In the genomic region with DNA sequence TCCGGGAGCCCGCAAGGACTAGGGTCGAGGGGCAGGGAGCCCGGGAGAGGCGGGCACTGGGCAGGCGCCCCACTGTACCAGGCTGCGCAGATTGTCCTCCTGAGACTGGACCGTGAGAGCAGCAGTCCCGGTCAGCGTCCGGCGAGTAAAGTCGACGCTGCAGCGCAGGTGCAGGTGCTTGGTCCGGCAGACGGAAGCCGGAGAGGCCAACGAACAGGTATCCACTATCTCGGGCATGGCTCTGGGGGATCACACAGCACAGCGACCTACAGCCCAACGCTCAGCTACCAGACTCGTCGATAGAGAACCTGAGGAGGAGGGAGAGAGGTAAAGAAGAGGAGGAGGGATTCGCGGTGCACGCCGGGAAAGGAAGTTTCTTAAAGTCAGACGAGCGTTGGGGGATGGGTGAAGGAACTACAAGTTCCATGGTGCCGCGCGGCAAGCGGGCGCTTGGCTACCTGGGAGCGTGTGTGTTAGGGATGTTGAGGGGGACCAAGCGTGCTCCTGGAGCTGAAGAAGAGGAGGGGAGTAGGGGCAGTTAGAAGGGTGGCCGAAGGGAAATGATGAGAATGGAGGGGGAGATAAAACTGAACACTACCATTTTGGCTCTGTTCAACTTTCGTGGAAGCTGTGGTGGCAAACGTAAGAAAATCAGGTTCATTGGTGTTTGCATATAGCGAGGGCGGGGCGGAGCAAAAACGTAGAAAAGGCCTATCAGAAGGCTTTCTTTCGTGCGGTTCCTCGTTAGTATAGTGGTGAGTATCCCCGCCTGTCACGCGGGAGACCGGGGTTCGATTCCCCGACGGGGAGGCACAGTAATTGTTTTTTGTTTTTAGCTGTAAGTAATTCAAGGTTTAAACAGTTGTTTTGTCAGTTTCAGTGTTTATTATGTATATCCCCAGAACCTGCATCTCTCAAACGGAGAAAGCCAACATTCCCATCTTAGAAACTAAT, we compare ENCODE assay signal across 8 cellular contexts. TPM values are rescaled to one million over a fixed set of nuclear protein-coding genes. Genes with fewer than 3 reads are reported as not detected.
DNase-seq lines count a peak whose midpoint lies in the region; ATAC-seq and TF ChIP-seq lines count a peak whose summit lies in the region.

A gene (minus strand): TSS at position 305 of the 954 bp plus-strand sequence. CDS start 68 bp downstream, at position 237.

- POLR2A ChIA-PET in GM10248 (lab: Yijun Ruan, JAX): interaction anchor here (0.7 to 1.0 kb wide), 2 partner anchors 29 to 372 kb away, joined by 3 read pairs; no protein-coding TSS in a partner anchor
- POLR2A ChIA-PET in SK-N-SH (lab: Yijun Ruan, JAX): interaction anchor here (0.7 to 1.6 kb wide), 3 partner anchors 92 to 364 kb away, joined by 3 to 6 read pairs (median 4); a partner anchor contains a TSS

- peaks cover 11% of the 10 kb centered on the region for H3F3A ChIP-seq in SK-N-SH (replicated peaks; ENCODE audit: insufficient read depth)

- no peak for TF ChIP-seq RAD21 in SK-N-SH (IDR thresholded peaks at IDR 0.05; ENCODE audit: low read length)

- H4K20me1 ChIP-seq in SK-N-SH (ENCODE audit: insufficient read depth): no peaks in the 10 kb centered on the region; the same call in 1 of the 2 replicates

- H3K27me3 ChIP-seq in SK-N-SH (ENCODE audit: insufficient read depth): no peaks in the 10 kb centered on the region
- H3K27me3 ChIP-seq in testis: no peaks in the 10 kb centered on the region

- no peaks in the 10 kb centered on the region for H3K9me3 ChIP-seq in SK-N-SH
- H3K9me3 ChIP-seq in testis: no peaks in the 10 kb centered on the region

- H3K79me2 ChIP-seq in SK-N-SH (ENCODE audit: insufficient read depth): peaks cover 29% of the 10 kb centered on the region

- WGBS in SK-N-SH (ENCODE audit: low lambda C conversion rate): 2% methylated on average over 43 of the region's 55 CpGs
- WGBS in testis, 2 donors: 0 to 1% methylated on average over 55 of the region's 55 CpGs

- peak; percentile 62 for TF ChIP-seq POLR2A in testis (IDR thresholded peaks at IDR 0.05)

- CTCF ChIA-PET in GM10248 (lab: Yijun Ruan, JAX): interaction anchor here (0.7 to 2.4 kb wide), 5 partner anchors 12 to 481 kb away, joined by 3 to 10 read pairs (median 6); no protein-coding TSS in a partner anchor
- CTCF ChIA-PET in SK-N-SH (lab: Yijun Ruan, JAX): interaction anchor here (0.6 to 1.6 kb wide), 7 partner anchors 24 to 487 kb away, joined by 3 to 7 read pairs (median 3); a partner anchor contains a TSS

- TF ChIP-seq CTCF in GM10248 (IDR thresholded peaks at IDR 0.05; ENCODE audit: control extremely low read depth, extremely low read depth, low read depth, missing control alignments) (no peak), SK-N-SH (IDR thresholded peaks at IDR 0.05) (no peak), omental fat pad (IDR thresholded peaks at IDR 0.05) (no peak), testis (IDR thresholded peaks at IDR 0.05) (no peak)

- peak; percentile 95 for DNase-seq in GM10248 (ENCODE audit: extremely low spot score)
- peak; percentile 97 for DNase-seq in NCI-H1092 (lab: John Stamatoyannopoulos, UW)
- DNase-seq in SK-N-SH: peak; percentile 89
- peak; percentile 95 for DNase-seq in activated naive CD4-positive, alpha-beta T cell treated with anti-CD3 and anti-CD28 coated beads, Interleukin-2, amount 50 U/mL, for 16 hours
- DNase-seq in glomerular visceral epithelial cell (ENCODE audit: extremely low spot score): peak; percentile 98
- peak; percentile 96 for DNase-seq in omental fat pad (ENCODE audit: low spot score)
- peak; percentile 99 for DNase-seq in testis

- peak within 1 kb of the TSS; percentile 97 for H3K4me2 ChIP-seq in SK-N-SH

- H3K4me1 ChIP-seq in SK-N-SH (ENCODE audit: control insufficient read depth in 1 of 2, insufficient read depth in 2 of 2, low read depth in 1 of 2, low read length in 1 of 2): peaks cover 7 to 8% of the 10 kb centered on the region in 2 experiments; a peak in 3 of 4 replicates
- H3K4me1 ChIP-seq in testis: peaks cover 11% of the 10 kb centered on the region

- intact Hi-C loops in testis (cut with DNase I; ENCODE audit: low total_unique reads): no loop called here

- no peak; a peak in 1 of 4 replicates for TF ChIP-seq EP300 in SK-N-SH (IDR thresholded peaks at IDR 0.05; ENCODE audit: borderline replicate concordance in 1 of 2, low read depth in 1 of 2, low read length in 1 of 2)

- H2AFZ ChIP-seq in SK-N-SH (ENCODE audit: low read depth): peak within 1 kb of the TSS; percentile 96

- peak within 1 kb of the TSS; percentile 76 for H3K9ac ChIP-seq in SK-N-SH

- H3K36me3 ChIP-seq in SK-N-SH (replicated peaks in 1 of 2; ENCODE audit: control insufficient read depth in 1 of 2, insufficient read depth in 2 of 2, low read length in 1 of 2): no peaks in the 10 kb centered on the region
- H3K36me3 ChIP-seq in testis (ENCODE audit: low read depth, missing control alignments): no peaks in the 10 kb centered on the region

- H3K27ac ChIP-seq in SK-N-SH (ENCODE audit: low read depth in 2 of 2, low read length in 1 of 2) (peak within 1 kb of the TSS; percentile 74 to 88), testis (peak within 1 kb of the TSS; percentile 67 to 83)

- peak; percentile 91 for ATAC-seq in HG02610 (IDR thresholded peaks at IDR 0.05; ENCODE audit: unreplicated experiment)
- peak; percentile 97 for ATAC-seq in omental fat pad (ENCODE audit: low FRiP score)

- peak within 1 kb of the TSS; percentile 61 to 93 for H3K4me3 ChIP-seq in SK-N-SH (ENCODE audit: low read depth in 2 of 2, low read length in 1 of 2)
- peak within 1 kb of the TSS; percentile 96 for H3K4me3 ChIP-seq in testis

- no peaks in the 10 kb centered on the region for H3K9me2 ChIP-seq in SK-N-SH

TF ChIP-seq in SK-N-SH, 30 proteins besides CTCF, POLR2A, EP300 and RAD21 (continues in another document):
- TF ChIP-seq, protein P1, sequence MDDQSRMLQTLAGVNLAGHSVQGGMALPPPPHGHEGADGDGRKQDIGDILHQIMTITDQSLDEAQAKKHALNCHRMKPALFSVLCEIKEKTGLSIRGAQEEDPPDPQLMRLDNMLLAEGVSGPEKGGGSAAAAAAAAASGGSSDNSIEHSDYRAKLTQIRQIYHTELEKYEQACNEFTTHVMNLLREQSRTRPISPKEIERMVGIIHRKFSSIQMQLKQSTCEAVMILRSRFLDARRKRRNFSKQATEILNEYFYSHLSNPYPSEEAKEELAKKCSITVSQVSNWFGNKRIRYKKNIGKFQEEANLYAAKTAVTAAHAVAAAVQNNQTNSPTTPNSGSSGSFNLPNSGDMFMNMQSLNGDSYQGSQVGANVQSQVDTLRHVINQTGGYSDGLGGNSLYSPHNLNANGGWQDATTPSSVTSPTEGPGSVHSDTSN (IDR thresholded peaks at IDR 0.05): no peak
- TF ChIP-seq CHD2 (IDR thresholded peaks at IDR 0.05; ENCODE audit: low read length, partially characterized antibody): peak; percentile 89
- TF ChIP-seq YY1 (IDR thresholded peaks at IDR 0.05; ENCODE audit: low read depth): no peak
- TF ChIP-seq, protein P2, sequence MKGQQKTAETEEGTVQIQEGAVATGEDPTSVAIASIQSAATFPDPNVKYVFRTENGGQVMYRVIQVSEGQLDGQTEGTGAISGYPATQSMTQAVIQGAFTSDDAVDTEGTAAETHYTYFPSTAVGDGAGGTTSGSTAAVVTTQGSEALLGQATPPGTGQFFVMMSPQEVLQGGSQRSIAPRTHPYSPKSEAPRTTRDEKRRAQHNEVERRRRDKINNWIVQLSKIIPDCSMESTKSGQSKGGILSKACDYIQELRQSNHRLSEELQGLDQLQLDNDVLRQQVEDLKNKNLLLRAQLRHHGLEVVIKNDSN (IDR thresholded peaks at IDR 0.05; ENCODE audit: borderline replicate concordance, low read depth): no peak
- TF ChIP-seq MXI1 (IDR thresholded peaks at IDR 0.05; ENCODE audit: low read depth, low read length): peak; percentile 84; the same call in 1 of the 2 replicates
- TF ChIP-seq NRF1 (IDR thresholded peaks at IDR 0.05; ENCODE audit: low read depth, low read length): peak; percentile 49; the same call in 1 of the 2 replicates
- no peak for TF ChIP-seq FOXM1 (IDR thresholded peaks at IDR 0.05; ENCODE audit: low read depth)
- no peak for TF ChIP-seq RFX5 (IDR thresholded peaks at IDR 0.05; ENCODE audit: low read length)
- TF ChIP-seq GATA2 (CRISPR knock-in tag; IDR thresholded peaks at IDR 0.05): no peak
- TF ChIP-seq EZH2phosphoT487 (IDR thresholded peaks at IDR 0.05; ENCODE audit: borderline replicate concordance, low read depth): no peak
- TF ChIP-seq NFIC (IDR thresholded peaks at IDR 0.05; ENCODE audit: borderline replicate concordance): no peak
- no peak for TF ChIP-seq ELF1 (IDR thresholded peaks at IDR 0.05)
- no peak for TF ChIP-seq MEF2A (IDR thresholded peaks at IDR 0.05; ENCODE audit: borderline replicate concordance, low read depth)
- no peak for TF ChIP-seq RXRA (IDR thresholded peaks at IDR 0.05; ENCODE audit: borderline replicate concordance, low read depth)
- TF ChIP-seq JUND (IDR thresholded peaks at IDR 0.05): no peak
- no peak for TF ChIP-seq TCF12 (IDR thresholded peaks at IDR 0.05)
- peak; percentile 3; the same call in 1 of the 2 replicates for TF ChIP-seq GABPA (IDR thresholded peaks at IDR 0.05; ENCODE audit: low read depth)
- TF ChIP-seq POLR2AphosphoS5 (IDR thresholded peaks at IDR 0.05; ENCODE audit: low read depth, low read length): peak; percentile 96
- peak; percentile 6; the same call in 1 of the 2 replicates for TF ChIP-seq RCOR1 (IDR thresholded peaks at IDR 0.05; ENCODE audit: low read length)
- TF ChIP-seq, protein P3, sequence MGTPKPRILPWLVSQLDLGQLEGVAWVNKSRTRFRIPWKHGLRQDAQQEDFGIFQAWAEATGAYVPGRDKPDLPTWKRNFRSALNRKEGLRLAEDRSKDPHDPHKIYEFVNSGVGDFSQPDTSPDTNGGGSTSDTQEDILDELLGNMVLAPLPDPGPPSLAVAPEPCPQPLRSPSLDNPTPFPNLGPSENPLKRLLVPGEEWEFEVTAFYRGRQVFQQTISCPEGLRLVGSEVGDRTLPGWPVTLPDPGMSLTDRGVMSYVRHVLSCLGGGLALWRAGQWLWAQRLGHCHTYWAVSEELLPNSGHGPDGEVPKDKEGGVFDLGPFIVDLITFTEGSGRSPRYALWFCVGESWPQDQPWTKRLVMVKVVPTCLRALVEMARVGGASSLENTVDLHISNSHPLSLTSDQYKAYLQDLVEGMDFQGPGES (IDR thresholded peaks at IDR 0.05; ENCODE audit: low read depth, low read length): no peak

RNA-seq across cellular contexts. Expression of the gene that starts here (rescaled TPM):
- polyA plus RNA-seq in SK-N-SH (2012; rRNA removed): 55.9 and 71.5 TPM in 2 replicates
- polyA plus RNA-seq in SK-N-SH (2012; cell fraction: cytosol; rRNA removed): 77.7 and 84.1 TPM in 2 replicates
- polyA plus RNA-seq in SK-N-SH (2012; cell fraction: nucleus; rRNA removed): 48.2 and 103 TPM in 2 replicates
- total RNA-seq in omental fat pad: 10 to 100 TPM; 60.8 to 77.8 (median 70.0) TPM
- 10 to 100 TPM; 41.5 to 44.4 TPM for total RNA-seq in testis
- 62.5 TPM for polyA plus RNA-seq in testis (ENCODE audit: insufficient read depth, low read depth, low replicate concordance)

Comparison
In these comparisons a context has a peak if more than half of its experiments do, and no peak if none do; other contexts are left out.
1. Peak in every context shown above with its lines: DNase-seq, ATAC-seq, H3K4me3 ChIP-seq and H3K27ac ChIP-seq.